Comparison of ENCODE assay signal across 21 cellular contexts in the genomic region with DNA sequence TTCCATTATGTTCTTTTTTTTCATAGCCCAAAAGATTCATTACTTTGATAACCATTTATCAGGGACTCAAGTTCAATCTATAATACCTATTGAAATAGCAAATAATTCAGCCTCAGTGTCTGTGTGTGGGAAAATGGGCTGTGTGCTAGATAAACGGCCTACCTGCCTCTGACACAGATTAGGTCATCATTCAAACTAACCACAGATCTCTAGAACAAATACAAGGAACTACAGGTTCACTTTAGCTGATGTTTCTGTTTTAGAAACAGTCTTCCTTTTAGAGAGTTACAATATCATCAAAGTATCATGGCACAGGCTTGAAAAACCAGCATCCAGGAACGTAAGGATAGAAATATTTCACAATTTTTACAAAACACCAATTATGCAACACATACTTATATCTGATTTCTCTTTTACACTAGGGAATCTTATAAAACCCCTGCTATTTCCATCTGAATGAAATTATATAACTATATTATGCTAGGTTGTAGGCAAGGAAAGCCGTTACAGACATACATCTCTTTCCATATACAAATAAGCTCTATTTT. TPM values are rescaled to one million over a fixed set of nuclear protein-coding genes. Genes with fewer than 3 reads are reported as not detected.
DNase-seq lines count a peak whose midpoint lies in the region.
"Had no signal": no experiment of that assay in that cellular context is flagged by ENCODE, and none has a peak within 500 bp of the region (broad histone marks: within the 10 kb centered on the region; RNA-seq: fewer than 3 reads in every experiment).

No MANE protein-coding gene starts in this region.

- no peaks in the 10 kb centered on the region for H3K27me3 ChIP-seq in adipocyte (replicated peaks; ENCODE audit: control insufficient read depth, insufficient read depth, low read length)

- no peaks in the 10 kb centered on the region for H3K36me3 ChIP-seq in adipocyte (ENCODE audit: control insufficient read depth, insufficient read depth, low read length, severe bottlenecking)
- H3K36me3 ChIP-seq: HAP-1 had no signal

- no peak overlapping the region for H3K9ac ChIP-seq in adipocyte (ENCODE audit: low read length)

- peaks cover 9% of the 10 kb centered on the region for H3K9me3 ChIP-seq in adipocyte (ENCODE audit: control insufficient read depth, low read length)
- H3K9me3 ChIP-seq: HAP-1 had no signal

- no peak overlapping the region for H3K4me3 ChIP-seq in adipocyte (ENCODE audit: low read length)
- H3K4me3 ChIP-seq: HAP-1 had no signal

- DNase-seq in DMS53 (lab: John Stamatoyannopoulos, UW) (peak; percentile 6), DMS53 treated with DMSO at 0.1 percent for 48 hours (lab: John Stamatoyannopoulos, UW; ENCODE audit: unreplicated experiment) (no peak), adipocyte (ENCODE audit: low read depth) (peak; percentile 39), glomerular visceral epithelial cell (ENCODE audit: extremely low spot score) (peak; percentile 12), renal cortical epithelial cell (ENCODE audit: low read depth) (peak; percentile 16), NCI-H1694 (lab: John Stamatoyannopoulos, UW) (no peak), AG08396 (ENCODE audit: low spot score) (no peak), cerebellar cortex (ENCODE audit: low spot score) (no peak)
- DNase-seq: ACHN, EL, GDM1, GOT3, HFFc6, NCI-H1092, NCI-H1417 treated with DMSO at 0.1 percent for 48 hours, NCI-H187, NCI-H2107, NCI-H524, NCI-H748 treated with DMSO at 0.1 percent for 48 hours, SHP77 treated with DMSO at 0.1 percent for 48 hours had no signal

- no peaks in the 10 kb centered on the region for H3K4me1 ChIP-seq in adipocyte (ENCODE audit: control insufficient read depth, insufficient read depth, low read length)

RNA-seq across cellular contexts. Expression of gene MAB21L2, which starts 56.6 kb away (rescaled TPM):
- total RNA-seq in renal cortical epithelial cell = not detected in 2 replicates
- total RNA-seq: HFFc6 had no signal

Comparison
In these comparisons a context has a peak if more than half of its experiments do, and no peak if none do; other contexts are left out.
1. DNase-seq: peak in DMS53 (single experiment), adipocyte (single experiment), glomerular visceral epithelial cell (single experiment) and renal cortical epithelial cell (single experiment); none in DMS53 treated with DMSO at 0.1 percent for 48 hours (single experiment), NCI-H1694 (single experiment), AG08396 (single experiment) and cerebellar cortex (single experiment).